Comparison of ENCODE assay signal across 17 cellular contexts in the genomic region with DNA sequence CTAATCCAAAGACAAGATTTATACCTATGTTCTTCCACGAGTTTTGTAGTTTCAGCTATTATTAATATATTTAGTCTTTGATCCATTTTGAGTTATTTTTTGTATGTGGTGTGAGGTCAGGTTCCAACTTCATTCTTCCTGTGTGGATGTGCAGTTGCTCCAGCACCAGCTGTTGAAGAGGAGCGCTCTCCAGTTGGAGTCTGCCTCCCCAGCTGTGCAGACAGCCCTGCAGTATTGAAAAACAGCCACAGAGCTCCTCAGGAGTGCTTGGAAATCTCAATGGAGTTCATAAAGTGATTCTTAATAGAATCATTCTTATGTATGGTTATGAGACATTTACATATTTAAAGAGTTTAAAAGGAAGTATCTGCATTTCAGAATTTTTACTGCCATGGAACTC. TPM values are rescaled to one million over a fixed set of nuclear protein-coding genes. Genes with fewer than 3 reads are reported as not detected.
A peak's percentile ranks its signal among the peaks of the same experiment; 100 is the strongest.
DNase-seq lines count a peak whose midpoint lies in the region; ATAC-seq and TF ChIP-seq lines count a peak whose summit lies in the region.
"Had no signal": no experiment of that assay in that cellular context is flagged by ENCODE, and none has a peak within 500 bp of the region (broad histone marks: within the 10 kb centered on the region; RNA-seq: fewer than 3 reads in every experiment).

No MANE protein-coding gene starts in this region.

- H3K27me3 Mint-ChIP-seq in memory B cell = no peaks in the 10 kb centered on the region
- H3K27me3 Mint-ChIP-seq in stimulated activated naive B cell treated with anti-CD40 and anti-IgM and Interleukin-4, amounts not matched to agents 10 μg/mL and 1 μg/mL and 100 μg/mL, for 72 hours = no peaks in the 10 kb centered on the region
- H3K27me3 Mint-ChIP-seq: CD4-positive, CD25-positive, alpha-beta regulatory T cell had no signal

- H3K9me2 ChIP-seq in GM23248 (ENCODE audit: insufficient read depth) = no peaks in the 10 kb centered on the region

- no peaks in the 10 kb centered on the region for H3K9me3 Mint-ChIP-seq in memory B cell
- H3K9me3 Mint-ChIP-seq in stimulated activated naive B cell treated with anti-CD40 and anti-IgM and Interleukin-4, amounts not matched to agents 10 μg/mL and 1 μg/mL and 100 μg/mL, for 72 hours = no peaks in the 10 kb centered on the region

- TF ChIP-seq CTCF in left ventricle myocardium inferior (IDR thresholded peaks at IDR 0.05; ENCODE audit: borderline replicate concordance) = no peak
- no peak for TF ChIP-seq CTCF in esophagus muscularis mucosa (IDR thresholded peaks at IDR 0.05)

- no peaks in the 10 kb centered on the region for H3K27me3 ChIP-seq in left ventricle myocardium inferior (ENCODE audit: low read depth)
- no peaks in the 10 kb centered on the region for H3K27me3 ChIP-seq in SJCRH30
- no peaks in the 10 kb centered on the region for H3K27me3 ChIP-seq in GM23248 (replicated peaks; ENCODE audit: insufficient read depth)
- H3K27me3 ChIP-seq in esophagus muscularis mucosa = no peaks in the 10 kb centered on the region

- 0 out of 2 replicates have a peak, but pooled peaks cover 10% of the 10 kb centered on the region for H3K79me2 ChIP-seq in GM23248 (ENCODE audit: insufficient read depth)

- no peak overlapping the region for H3K27ac ChIP-seq in left ventricle myocardium inferior (replicated peaks)
- H3K27ac ChIP-seq in SJCRH30 = peak overlapping the region; percentile 76
- no peak overlapping the region for H3K27ac ChIP-seq in GM23248
- no peak overlapping the region for H3K27ac ChIP-seq in esophagus muscularis mucosa (replicated peaks in 1 of 4)
- H3K27ac ChIP-seq: KMS-11, PC-9 had no signal

- H3F3A ChIP-seq in GM23248 (ENCODE audit: insufficient read depth) = no peaks in the 10 kb centered on the region

- H3K4me1 ChIP-seq in left ventricle myocardium inferior (peaks cover 16% of the 10 kb centered on the region), SJCRH30 (peaks cover 46% of the 10 kb centered on the region), GM23248 (ENCODE audit: insufficient read depth) (no peaks in the 10 kb centered on the region), esophagus muscularis mucosa (peaks cover 0 to 14% (median 4%) of the 10 kb centered on the region in 4 donors)

- peaks cover 16% of the 10 kb centered on the region for H3K36me3 Mint-ChIP-seq in memory B cell
- peaks cover 31 to 63% of the 10 kb centered on the region in 2 donors for H3K36me3 Mint-ChIP-seq in stimulated activated naive B cell treated with anti-CD40 and anti-IgM and Interleukin-4, amounts not matched to agents 10 μg/mL and 1 μg/mL and 100 μg/mL, for 72 hours

- 45 to 53% methylated on average over 2 of the region's 2 CpGs for WGBS in GM23248 (ENCODE audit: low coverage in 1 of 2, low lambda C conversion rate in 2 of 2, missing lambda C conversion rate in 2 of 2), 2 experiments
- WGBS in esophagus muscularis mucosa = 64% methylated on average over 2 of the region's 2 CpGs

- H3K4me3 ChIP-seq in left ventricle myocardium inferior (no peak overlapping the region), SJCRH30 (no peak overlapping the region), GM23248 (no peak overlapping the region), esophagus muscularis mucosa (no peak overlapping the region)
- H3K4me3 ChIP-seq: A549, PC-9 had no signal

- no peaks in the 10 kb centered on the region for H4K20me1 ChIP-seq in GM23248 (ENCODE audit: insufficient read depth)

- in situ Hi-C loops in GM23248 (cut with MboI) = no loop called here

- H3K4me1 Mint-ChIP-seq in memory B cell = peaks cover 32% of the 10 kb centered on the region
- H3K4me1 Mint-ChIP-seq in stimulated activated naive B cell treated with anti-CD40 and anti-IgM and Interleukin-4, amounts not matched to agents 10 μg/mL and 1 μg/mL and 100 μg/mL, for 72 hours = peaks cover 46 to 68% of the 10 kb centered on the region in 2 donors

- DNase-seq in Right ventricle myocardium inferior (ENCODE audit: missing footprints) = no peak
- no peak for DNase-seq in left ventricle myocardium inferior
- DNase-seq in SJCRH30 = peak; percentile 73 to 81
- no peak for DNase-seq in memory B cell (ENCODE audit: low spot score in 2 of 2)
- no peak for DNase-seq in stimulated activated naive B cell treated with anti-CD40 and anti-IgM and Interleukin-4, amounts not matched to agents 10 μg/mL and 1 μg/mL and 100 μg/mL, for 72 hours
- no peak for DNase-seq in GM23248
- DNase-seq in esophagus muscularis mucosa (ENCODE audit: extremely low spot score) = no peak
- DNase-seq: CD4-positive, CD25-positive, alpha-beta regulatory T cell; GF-D8; MM.1S; NCI-H1105 treated with DMSO at 0.1 percent for 48 hours; NCI-H187 treated with DMSO at 0.1 percent for 48 hours; NCI-H2171; NCI-H774; PC-9 had no signal

- no peak for TF ChIP-seq EP300 in esophagus muscularis mucosa (IDR thresholded peaks at IDR 0.05)

- intact Hi-C loops in Right ventricle myocardium inferior (cut with DNase I) = no loop called here
- intact Hi-C loops in left ventricle myocardium inferior (cut with micrococcal nuclease) = no loop called here
- intact Hi-C loops in esophagus muscularis mucosa (cut with DNase I) = no loop called here

- no peak overlapping the region for H3K9ac ChIP-seq in GM23248
- H3K9ac ChIP-seq: KMS-11 had no signal

- H3K9me3 ChIP-seq in left ventricle myocardium inferior (replicated peaks) = no peaks in the 10 kb centered on the region
- peaks cover 8% of the 10 kb centered on the region for H3K9me3 ChIP-seq in SJCRH30 (replicated peaks)
- H3K9me3 ChIP-seq in GM23248 (ENCODE audit: low read depth) = no peaks in the 10 kb centered on the region
- H3K9me3 ChIP-seq in esophagus muscularis mucosa = no peaks in the 10 kb centered on the region
- H3K9me3 ChIP-seq: A549 had no signal

- no peaks in the 10 kb centered on the region for H3K36me3 ChIP-seq in left ventricle myocardium inferior
- peaks cover 7% of the 10 kb centered on the region; the same call in 1 of the 2 replicates for H3K36me3 ChIP-seq in SJCRH30
- no peaks in the 10 kb centered on the region; the same call in 1 of the 2 replicates for H3K36me3 ChIP-seq in GM23248 (ENCODE audit: low read depth)
- H3K36me3 ChIP-seq in esophagus muscularis mucosa = peaks cover 0 to 18% (median 0%) of the 10 kb centered on the region in 4 donors

- peak overlapping the region; percentile 9 for H3K4me3 Mint-ChIP-seq in memory B cell
- no peak overlapping the region for H3K4me3 Mint-ChIP-seq in stimulated activated naive B cell treated with anti-CD40 and anti-IgM and Interleukin-4, amounts not matched to agents 10 μg/mL and 1 μg/mL and 100 μg/mL, for 72 hours
- H3K4me3 Mint-ChIP-seq: CD4-positive, CD25-positive, alpha-beta regulatory T cell had no signal

- ATAC-seq in Right ventricle myocardium inferior (peak; percentile 67), memory B cell (ENCODE audit: low read depth) (no peak)
- no peak for ATAC-seq in stimulated activated naive B cell treated with anti-CD40 and anti-IgM and Interleukin-4, amounts not matched to agents 10 μg/mL and 1 μg/mL and 100 μg/mL, for 72 hours (replicated peaks)
- ATAC-seq: A549 had no signal

- H2AFZ ChIP-seq in GM23248 = no peak overlapping the region
- H2AFZ ChIP-seq: PC-9 had no signal

- no peak overlapping the region for H3K27ac Mint-ChIP-seq in memory B cell
- H3K27ac Mint-ChIP-seq in stimulated activated naive B cell treated with anti-CD40 and anti-IgM and Interleukin-4, amounts not matched to agents 10 μg/mL and 1 μg/mL and 100 μg/mL, for 72 hours = peak overlapping the region; percentile 11

- H3K4me2 ChIP-seq in GM23248 (ENCODE audit: unreplicated experiment) = no peak overlapping the region
- H3K4me2 ChIP-seq: A549, KMS-11, PC-9 had no signal

- TF ChIP-seq POLR2A in esophagus muscularis mucosa (IDR thresholded peaks at IDR 0.05; ENCODE audit: low read depth) = no peak

RNA-seq across cellular contexts. Expression of a gene that starts 17.3 kb away (rescaled TPM):
- total RNA-seq in Right ventricle myocardium inferior (29.2 TPM), left ventricle myocardium inferior (41.7 TPM), esophagus muscularis mucosa (10 to 100 TPM; 11.6 to 16.1 (median 13.3) TPM)
- total RNA-seq in SJCRH30 (2014; rRNA removed; shearing (Covaris generic)) = 21.6 and 28.2 TPM in 2 replicates
- 4.0 and 5.1 TPM in 2 replicates for total RNA-seq in GM23248 (2014; rRNA removed; shearing (Covaris generic))
- 2.7 and 3.9 TPM in 2 replicates for polyA plus RNA-seq in GM23248 (2016; fragmentation: Nextera tagmentation; extraction: Ambion mirVana)

Comparison
In these comparisons a context has a peak if more than half of its experiments do, and no peak if none do; other contexts are left out.
1. DNase-seq: peak in SJCRH30 (2 of 2); none in Right ventricle myocardium inferior (single experiment), left ventricle myocardium inferior (single experiment), memory B cell (0 of 2), stimulated activated naive B cell treated with anti-CD40 and anti-IgM and Interleukin-4, amounts not matched to agents 10 μg/mL and 1 μg/mL and 100 μg/mL, for 72 hours (single experiment), GM23248 (single experiment) and esophagus muscularis mucosa (single experiment).